ENCODE assay signal across 8 cellular contexts in the genomic region with DNA sequence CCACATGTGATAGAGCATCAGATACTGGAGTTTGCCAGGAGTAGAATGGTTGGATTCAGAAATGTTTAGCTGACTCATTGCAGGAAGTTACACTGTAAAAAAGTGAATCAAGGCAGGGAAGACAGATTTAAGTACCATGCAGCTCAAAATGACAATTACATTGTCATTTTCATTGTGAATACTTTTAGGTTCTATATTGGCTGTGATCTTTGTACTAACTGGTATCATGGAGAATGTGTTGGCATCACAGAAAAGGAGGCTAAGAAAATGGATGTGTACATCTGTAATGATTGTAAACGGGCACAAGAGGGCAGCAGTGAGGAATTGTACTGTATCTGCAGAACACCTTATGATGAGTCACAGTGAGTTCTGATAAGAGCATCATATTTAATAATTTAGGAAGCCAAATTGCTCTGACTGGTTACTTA. TPM values are rescaled to one million over a fixed set of nuclear protein-coding genes. Genes with fewer than 3 reads are reported as not detected.
DNase-seq lines count a peak whose midpoint lies in the region; ATAC-seq, FAIRE-seq and TF ChIP-seq lines count a peak whose summit lies in the region.
"Not testable (repeated sequence)": the region's sequence is repeated elsewhere in the genome, so short reads cannot be mapped to it uniquely, and the experiment has no call there.

No MANE protein-coding gene starts in this region.

- not testable (repeated sequence) for H4K8ac ChIP-seq in H1 (ENCODE audit: extremely low read depth, insufficient read depth, low read length)

- CTCF ChIA-PET in BJ (lab: Yijun Ruan, JAX) (interaction anchor here (0.7 to 0.9 kb wide), 3 partner anchors 10 to 94 kb away, joined by 3 to 4 read pairs (median 3); no protein-coding TSS in a partner anchor), RWPE1 (lab: Yijun Ruan, JAX) (interaction anchor here (0.6 to 0.7 kb wide), 2 partner anchors 23 to 131 kb away, joined by 3 read pairs; no protein-coding TSS in a partner anchor), H1 (lab: Charles Lee; ENCODE audit: partially characterized antibody) (interaction anchor here (0.6 to 3.3 kb wide), 13 partner anchors 10 to 688 kb away, joined by 3 to 12 read pairs (median 4); no protein-coding TSS in a partner anchor)

- not testable (repeated sequence) for H3K23me2 ChIP-seq in H1 (ENCODE audit: low read depth, low read length)

- not testable (repeated sequence) for H4K91ac ChIP-seq in H1 (replicated peaks; ENCODE audit: insufficient read length, low read length)

- H3K4ac ChIP-seq in H1 (replicated peaks; ENCODE audit: insufficient read length, low read depth, low read length), result not testable (repeated sequence)

- DNase-seq in BJ (ENCODE audit: low read depth) (peak; percentile 19), NCI-H1048 (lab: John Stamatoyannopoulos, UW) (peak; percentile 50), RWPE1 (ENCODE audit: low spot score) (peak; percentile 17), activated T-cell treated with anti-CD3 and anti-CD28 coated beads for 24 hours (ENCODE audit: low read depth) (peak; percentile 63), H1 (ENCODE audit: low read depth in 1 of 2, low spot score in 2 of 2) (peak in 1 of 2 experiments; percentile 61), lung microvascular endothelial cell (ENCODE audit: low read depth in 2 of 2) (peak; percentile 81 to 87)
- DNase-seq in stimulated activated CD4-positive, alpha-beta T cell treated with anti-CD3 and anti-CD28 coated beads, TNF-alpha, amount 100 ng/mL, for 1 hour (ENCODE audit: low read depth in 3 of 3, low spot score in 1 of 3), result peak; percentile 11 to 47 (median 39)

- not testable (repeated sequence) for H2BK20ac ChIP-seq in H1 (ENCODE audit: low read length)

- not testable (repeated sequence) for H3K4me1 ChIP-seq in H1 (replicated peaks in 1 of 4; ENCODE audit: control insufficient read depth in 3 of 4, insufficient read depth in 4 of 4, low read length in 3 of 4)

- not testable (repeated sequence) for H3K56ac ChIP-seq in H1 (replicated peaks; ENCODE audit: insufficient read length, low read depth, low read length)

- H3K23ac ChIP-seq in H1 (ENCODE audit: insufficient read length), result not testable (repeated sequence)

- peak; percentile 44 for TF ChIP-seq RAD21 in H1 (IDR thresholded peaks at IDR 0.05 in 1 of 2, conservative IDR thresholded peaks at IDR 0.05 in 1 of 2; ENCODE audit: low read depth in 2 of 2, low read length in 2 of 2)

- not testable (repeated sequence) for FAIRE-seq in H1 (lab: Jason Lieb, UNC)

- H3K27ac ChIP-seq in RWPE1; H1 (ENCODE audit: low read depth, low read length): not testable (repeated sequence)

- not testable (repeated sequence) for H2AK5ac ChIP-seq in H1 (ENCODE audit: low read depth, low read length)

- POLR2A ChIA-PET in BJ (lab: Charles Lee); RWPE1 (lab: Yijun Ruan, JAX; ENCODE audit: low non-redundant PET); H1 (lab: Charles Lee; ENCODE audit: partially characterized antibody): not testable (repeated sequence)

- H2BK12ac ChIP-seq in H1 (ENCODE audit: low read depth, low read length), result not testable (repeated sequence)

- H3K4me3 ChIP-seq in BJ (ENCODE audit: low read depth, low read length); H1 (ENCODE audit: extremely low read depth in 1 of 4, insufficient read depth in 2 of 4, low read depth in 3 of 4, low read length in 4 of 4): not testable (repeated sequence)

- TF ChIP-seq CTCF in BJ (IDR thresholded peaks at IDR 0.05; ENCODE audit: insufficient read depth, low read depth, low read length) (peak; percentile 53), RWPE1 (conservative IDR thresholded peaks at IDR 0.05; ENCODE audit: low read depth) (peak; percentile 74), H1 (IDR thresholded peaks at IDR 0.05; ENCODE audit: control extremely low read depth in 1 of 3, insufficient read depth in 1 of 3, low read depth in 1 of 3, low read length in 3 of 3) (peak in 2 of 3 experiments; percentile 33 to 52; a peak in 2 of 4 replicates)

- H3K27me3 ChIP-seq in BJ (ENCODE audit: control insufficient read depth, insufficient read depth, low read length); H1 (replicated peaks in 1 of 4; ENCODE audit: control insufficient read depth in 3 of 4, extremely low read depth in 1 of 4, insufficient read depth in 3 of 4, low read length in 3 of 4): not testable (repeated sequence)

- not testable (repeated sequence) for H4K20me1 ChIP-seq in H1 (replicated peaks in 1 of 2; ENCODE audit: control insufficient read depth in 1 of 2, insufficient read depth in 2 of 2, low read length in 2 of 2)

- not testable (repeated sequence) for H2AFZ ChIP-seq in H1 (ENCODE audit: low read length)

- not testable (repeated sequence) for H3K9me3 ChIP-seq in H1 (ENCODE audit: insufficient read depth in 2 of 2, low read depth in 1 of 2, low read length in 1 of 2)

- not testable (repeated sequence) for H3K18ac ChIP-seq in H1 (ENCODE audit: extremely low read depth, low read length)

- not testable (repeated sequence) for H2BK5ac ChIP-seq in H1 (ENCODE audit: low read depth, low read length)

- not testable (repeated sequence) for H3K9ac ChIP-seq in H1 (replicated peaks in 1 of 4; ENCODE audit: extremely low read depth in 1 of 4, low read depth in 3 of 4, low read length in 3 of 4)

- H2BK15ac ChIP-seq in H1 (ENCODE audit: low read length), result not testable (repeated sequence)

- not testable (repeated sequence) for H3K14ac ChIP-seq in H1 (ENCODE audit: insufficient read length)

- H3K79me2 ChIP-seq in H1 (ENCODE audit: control insufficient read depth in 1 of 2, insufficient read depth in 2 of 2, low read length in 2 of 2), result not testable (repeated sequence)

- H4K5ac ChIP-seq in H1 (ENCODE audit: insufficient read length, low read depth, low read length), result not testable (repeated sequence)

- not testable (repeated sequence) for TF ChIP-seq EP300 in H1 (IDR thresholded peaks at IDR 0.05; ENCODE audit: borderline replicate concordance in 1 of 2, low read depth in 2 of 2, low read length in 2 of 2)

- ATAC-seq in GM21515 (IDR thresholded peaks at IDR 0.05; ENCODE audit: unreplicated experiment), result peak; percentile 78

- H2BK120ac ChIP-seq in H1 (replicated peaks; ENCODE audit: low read depth, low read length), result not testable (repeated sequence)

- not testable (repeated sequence) for H3K79me1 ChIP-seq in H1 (ENCODE audit: low read depth, low read length)

- not testable (repeated sequence) for H3K36me3 ChIP-seq in BJ (ENCODE audit: control insufficient read depth, insufficient read depth, low read length)
- peaks cover 8 to 58% (median 31%) of the 10 kb centered on the region in 4 experiments for H3K36me3 ChIP-seq in H1 (ENCODE audit: control insufficient read depth in 2 of 4, insufficient read depth in 4 of 4, low read length in 3 of 4)

- TF ChIP-seq POLR2A in H1 (IDR thresholded peaks at IDR 0.05; ENCODE audit: control extremely low read depth in 1 of 2, low read depth in 2 of 2, low read length in 2 of 2), result not testable (repeated sequence)

- H3K4me2 ChIP-seq in H1 (ENCODE audit: insufficient read depth in 1 of 2, low read depth in 2 of 2, low read length in 2 of 2), result not testable (repeated sequence)

- 6% methylated on average over 1 of the region's 1 CpG; no CpG with 5 or more reads in 1 of the 2 experiments for WGBS in H1 (ENCODE audit: extremely low coverage in 1 of 2, insufficient coverage in 1 of 2, insufficient read length in 1 of 2, insufficient replicate concordance in 2 of 2, low coverage in 1 of 2, low lambda C conversion rate in 2 of 2, missing lambda C conversion rate in 1 of 2), 2 experiments

TF ChIP-seq in H1, 55 proteins besides CTCF, POLR2A, EP300 and RAD21:
- TF ChIP-seq MAFK (IDR thresholded peaks at IDR 0.05; ENCODE audit: low read depth, low read length) (peak; percentile 41; the same call in 1 of the 2 replicates), BACH1 (IDR thresholded peaks at IDR 0.05; ENCODE audit: low read length) (peak; percentile 31; the same call in 1 of the 2 replicates), JUND (IDR thresholded peaks at IDR 0.05; ENCODE audit: low read length) (peak; percentile 60; the same call in 1 of the 2 replicates)

RNA-seq across cellular contexts. Expression of a gene that starts 33.1 kb away (rescaled TPM):
- 7.9 and 8.9 TPM in 2 replicates for polyA plus RNA-seq in BJ (2011; rRNA removed)
- polyA minus RNA-seq in BJ (2011; rRNA and poly(A)+ RNA removed), result 2.8 and 5.0 TPM in 2 replicates
- 21.8 and 24.1 TPM in 2 replicates for total RNA-seq in H1 (2021; fragmentation: NEBNext Ultra II Directional; extraction: Animal tissue kit (Norgen Biotek cat#: 25700))
- 20.5 and 22.6 TPM in 2 replicates for polyA plus RNA-seq in H1 (2011; rRNA removed)
- 23.9 TPM for polyA plus RNA-seq in H1 (2011; cell fraction: cytosol; rRNA removed)
- 18.5 TPM for polyA plus RNA-seq in H1 (2011; cell fraction: nucleus; rRNA removed)
- polyA plus RNA-seq in H1 (2012, experiment 1 of 2), result 17.9 to 21.2 TPM (median 19.4 TPM) in 4 replicates
- 8.9 TPM for polyA plus RNA-seq in H1 (2012, experiment 2 of 2)
- polyA plus RNA-seq in H1 (2013, experiment 1 of 2), result 32.3 TPM
- 34.2 TPM for polyA plus RNA-seq in H1 (2013, experiment 2 of 2)
- 10.9 and 11.1 TPM in 2 replicates for polyA minus RNA-seq in H1 (2011; rRNA and poly(A)+ RNA removed)
- polyA minus RNA-seq in H1 (2011; cell fraction: cytosol; rRNA and poly(A)+ RNA removed), result 8.1 TPM
- polyA minus RNA-seq in H1 (2011; cell fraction: nucleus; rRNA and poly(A)+ RNA removed), result 7.9 TPM
- 20.9 and 32.7 TPM in 2 replicates for total RNA-seq in lung microvascular endothelial cell
